6 cellular contexts compared by ENCODE assay signal in genomic region chr5:141340781-141341354, GRCh38. TPM values are rescaled to one million over a fixed set of nuclear protein-coding genes. Genes with fewer than 3 reads are reported as not detected.
"Had no signal": no experiment of that assay in that cellular context is flagged by ENCODE, and none has a peak within 500 bp of the region (broad histone marks: within the 10 kb centered on the region; RNA-seq: fewer than 3 reads in every experiment).

No MANE protein-coding gene starts in this region.

RNA-seq across cellular contexts. Expression of gene PCDHGA2, which starts 2.3 kb away (rescaled TPM):
- total RNA-seq: natural killer cell; natural killer cell treated with Interleukin-12 subunit alpha and Interleukin-12 subunit beta and Interleukin-15 and Interleukin-18, amount 100 ng/mL, for 72 hours; osteocyte had no signal
- polyA plus RNA-seq: naive thymus-derived CD4-positive, alpha-beta T cell; naive thymus-derived CD8-positive, alpha-beta T cell; smooth muscle cell had no signal

RNA-seq across cellular contexts. Expression of gene PCDHGA3, which starts 2.8 kb away (rescaled TPM):
- total RNA-seq: naive thymus-derived CD8-positive, alpha-beta T cell; natural killer cell; natural killer cell treated with Interleukin-12 subunit alpha and Interleukin-12 subunit beta and Interleukin-15 and Interleukin-18, amount 100 ng/mL, for 72 hours; osteocyte; smooth muscle cell had no signal
- polyA plus RNA-seq: naive thymus-derived CD4-positive, alpha-beta T cell; smooth muscle cell had no signal

RNA-seq across cellular contexts. Expression of gene PCDHGB1, which starts 9.0 kb away (rescaled TPM):
- polyA plus RNA-seq: naive thymus-derived CD4-positive, alpha-beta T cell; naive thymus-derived CD8-positive, alpha-beta T cell had no signal

RNA-seq across cellular contexts. Expression of gene PCDHGA1, which starts 10.6 kb away (rescaled TPM):
- total RNA-seq: natural killer cell had no signal
- polyA plus RNA-seq: naive thymus-derived CD4-positive, alpha-beta T cell; naive thymus-derived CD8-positive, alpha-beta T cell had no signal

RNA-seq across cellular contexts. Expression of gene PCDHGA4, which starts 14.0 kb away (rescaled TPM):
- polyA plus RNA-seq: naive thymus-derived CD8-positive, alpha-beta T cell; smooth muscle cell had no signal
